ENCODE assay signal across 16 cellular contexts in genomic region chrX:17987783-17988182, GRCh38.
A peak's percentile ranks its signal among the peaks of the same experiment; 100 is the strongest.
DNase-seq lines count a peak whose midpoint lies in the region; ATAC-seq, FAIRE-seq and TF ChIP-seq lines count a peak whose summit lies in the region.
"Had no signal": no experiment of that assay in that cellular context is flagged by ENCODE, and none has a peak within 500 bp of the region (broad histone marks: within the 10 kb centered on the region; RNA-seq: fewer than 3 reads in every experiment).

No MANE protein-coding gene starts in this region.

- TF ChIP-seq EP300 in HepG2 (IDR thresholded peaks at IDR 0.05; ENCODE audit: low read depth in 2 of 2, low read length in 2 of 2) (no peak), HepG2 (CRISPR knock-in tag; IDR thresholded peaks at IDR 0.05; ENCODE audit: borderline replicate concordance) (no peak)

- 0% methylated on average over 2 of the region's 2 CpGs for WGBS in HepG2 (ENCODE audit: low lambda C conversion rate)

- POLR2A ChIA-PET in activated CD4-positive, alpha-beta T cell treated with anti-CD3 and anti-CD28 coated beads for 36 hours (lab: Charles Lee) = interaction anchor here (0.7 kb wide), 1 partner anchor 128 kb away, joined by 3 read pairs; no protein-coding TSS in a partner anchor
- POLR2A ChIA-PET in HepG2 (lab: Yijun Ruan, JAX) = no interaction called here

- H3K4me1 Mint-ChIP-seq in activated CD4-positive, alpha-beta T cell treated with anti-CD3 and anti-CD28 coated beads for 36 hours = peaks cover 31% of the 10 kb centered on the region
- H3K4me1 Mint-ChIP-seq: CD14-positive monocyte had no signal

- H3K4me1 ChIP-seq in BLaER1 = peaks cover 8% of the 10 kb centered on the region
- H3K4me1 ChIP-seq in HepG2 (ENCODE audit: insufficient read depth, low read length) = no peaks in the 10 kb centered on the region

- peak; percentile 80 for ATAC-seq in activated CD4-positive, alpha-beta T cell treated with anti-CD3 and anti-CD28 coated beads for 36 hours
- peak; percentile 14 to 80 for ATAC-seq in activated naive CD4-positive, alpha-beta T cell treated with anti-CD3 and anti-CD28 coated beads, Interleukin-2, amount 50 U/mL, for 72 hours
- ATAC-seq in HG02938 (IDR thresholded peaks at IDR 0.05; ENCODE audit: unreplicated experiment) (no peak), HepG2 (no peak)

- TF ChIP-seq CTCF in HepG2 (CRISPR knock-in tag; IDR thresholded peaks at IDR 0.05) = no peak

- H3K36me3 ChIP-seq in BLaER1 = no peaks in the 10 kb centered on the region
- H3K36me3 ChIP-seq in H7 (replicated peaks; ENCODE audit: control insufficient read depth, insufficient read depth, low read length) = no peaks in the 10 kb centered on the region
- H3K36me3 ChIP-seq in HepG2 (replicated peaks in 1 of 2; ENCODE audit: control insufficient read depth in 1 of 2, insufficient read depth in 2 of 2, low read length in 2 of 2) = no peaks in the 10 kb centered on the region

- in situ Hi-C loops in HepG2 (cut with HindIII; ENCODE audit: extremely low pct_ligation_motif_present, low pct_unique_long_range_greater_than_20kb) = no loop called here

- no peak for TF ChIP-seq RAD21 in HepG2 (CRISPR knock-in tag; IDR thresholded peaks at IDR 0.05)

- intact Hi-C loops in activated CD4-positive, alpha-beta T cell treated with anti-CD3 and anti-CD28 coated beads for 36 hours (cut with DNase I, micrococcal nuclease) = loop anchor here in 1 of 2 experiments (5.0 kb wide), 1 partner anchor 50 kb away; no protein-coding TSS in a partner anchor
- intact Hi-C loops in HepG2 (cut with micrococcal nuclease; ENCODE audit: unreplicated experiment) = no loop called here

- H3K36me3 Mint-ChIP-seq in activated CD4-positive, alpha-beta T cell treated with anti-CD3 and anti-CD28 coated beads for 36 hours (ENCODE audit: low read depth) = peaks cover 2% of the 10 kb centered on the region
- H3K36me3 Mint-ChIP-seq in activated naive CD4-positive, alpha-beta T cell treated with anti-CD3 and anti-CD28 coated beads, Interleukin-2, amount 50 U/mL, for 72 hours = no peaks in the 10 kb centered on the region
- H3K36me3 Mint-ChIP-seq: CD14-positive monocyte had no signal

- H3K27me3 Mint-ChIP-seq in activated CD4-positive, alpha-beta T cell treated with anti-CD3 and anti-CD28 coated beads for 36 hours = no peaks in the 10 kb centered on the region

- TF ChIP-seq POLR2A in HepG2 (IDR thresholded peaks at IDR 0.05; ENCODE audit: insufficient read depth in 1 of 2, low read depth in 2 of 2, low read length in 2 of 2) = no peak

- no peak for FAIRE-seq in HepG2 (lab: Jason Lieb, UNC)
- FAIRE-seq: H1 had no signal

- H4K20me1 ChIP-seq in BLaER1 (no peaks in the 10 kb centered on the region), HepG2 (ENCODE audit: insufficient read depth, low read length) (no peaks in the 10 kb centered on the region)

- H2AFZ ChIP-seq in HepG2 (ENCODE audit: low read length) = no peak overlapping the region

- no peaks in the 10 kb centered on the region for H3K79me2 ChIP-seq in HepG2 (ENCODE audit: insufficient read depth, low read length)

- H3K9ac ChIP-seq in BLaER1 (no peak overlapping the region), HepG2 (ENCODE audit: insufficient read depth, low read depth, low read length) (no peak overlapping the region)

- H3K9me3 Mint-ChIP-seq in activated CD4-positive, alpha-beta T cell treated with anti-CD3 and anti-CD28 coated beads for 36 hours (ENCODE audit: low read depth) = no peaks in the 10 kb centered on the region
- peaks cover 0 to 9% of the 10 kb centered on the region in 2 donors for H3K9me3 Mint-ChIP-seq in activated naive CD4-positive, alpha-beta T cell treated with anti-CD3 and anti-CD28 coated beads, Interleukin-2, amount 50 U/mL, for 72 hours

- no peak for DNase-seq in activated CD4-positive, alpha-beta T cell treated with anti-CD3 and anti-CD28 coated beads for 36 hours
- DNase-seq in activated CD4-positive, alpha-beta T cell treated with anti-CD3 and anti-CD28 coated beads for 48 hours = no peak
- peak; percentile 63 for DNase-seq in Jurkat, Clone E6-1 (ENCODE audit: low read depth, low spot score)
- DNase-seq in activated naive CD4-positive, alpha-beta T cell treated with anti-CD3 and anti-CD28 coated beads, Interleukin-2, amount 50 U/mL, for 72 hours (ENCODE audit: low spot score in 2 of 2) = peak in 1 of 2 donors; percentile 1
- DNase-seq in H7 = no peak
- no peak for DNase-seq in HepG2 (ENCODE audit: low spot score)
- DNase-seq: DMS79 treated with DMSO at 0.1 percent for 48 hours, NCI-H1417 treated with DMSO at 0.1 percent for 48 hours, NCI-H2029, NCI-H2227 treated with DMSO at 0.1 percent for 48 hours, NCI-H524 treated with DMSO at 0.1 percent for 48 hours, SIG-M5 had no signal

- no peak overlapping the region for H3K4me3 Mint-ChIP-seq in activated CD4-positive, alpha-beta T cell treated with anti-CD3 and anti-CD28 coated beads for 36 hours
- H3K4me3 Mint-ChIP-seq: CD14-positive monocyte had no signal

- no peaks in the 10 kb centered on the region for H3K9me3 ChIP-seq in BLaER1
- no peaks in the 10 kb centered on the region for H3K9me3 ChIP-seq in HepG2 (ENCODE audit: low read length)

- no peak overlapping the region for H3K4me3 ChIP-seq in BLaER1
- no peak overlapping the region for H3K4me3 ChIP-seq in Jurkat, Clone E6-1 (ENCODE audit: low read length)
- no peak overlapping the region for H3K4me3 ChIP-seq in H7 (ENCODE audit: insufficient read depth, low read depth, low read length)
- H3K4me3 ChIP-seq in HepG2 (replicated peaks in 1 of 3; ENCODE audit: insufficient read depth in 1 of 3, low read depth in 2 of 3, low read length in 3 of 3) = no peak overlapping the region

- H3K27ac ChIP-seq in BLaER1 (no peak overlapping the region), HepG2 (ENCODE audit: extremely low read length, insufficient read depth, low read length) (no peak overlapping the region)

- H3K27me3 ChIP-seq in BLaER1 = peaks cover 99% of the 10 kb centered on the region
- H3K27me3 ChIP-seq in H7 (ENCODE audit: control insufficient read depth, insufficient read depth, low read length) = no peaks in the 10 kb centered on the region
- no peaks in the 10 kb centered on the region; a peak in 1 of 5 replicates for H3K27me3 ChIP-seq in HepG2 (ENCODE audit: control insufficient read depth in 1 of 2, insufficient read depth in 2 of 2, low read length in 2 of 2)

- no peak overlapping the region for H3K27ac Mint-ChIP-seq in activated CD4-positive, alpha-beta T cell treated with anti-CD3 and anti-CD28 coated beads for 36 hours
- H3K27ac Mint-ChIP-seq in activated naive CD4-positive, alpha-beta T cell treated with anti-CD3 and anti-CD28 coated beads, Interleukin-2, amount 50 U/mL, for 72 hours = no peak overlapping the region
- H3K27ac Mint-ChIP-seq: CD14-positive monocyte had no signal

- CTCF ChIA-PET in activated CD4-positive, alpha-beta T cell treated with anti-CD3 and anti-CD28 coated beads for 36 hours (lab: Charles Lee) = no interaction called here
- CTCF ChIA-PET in HepG2 (lab: Yijun Ruan, JAX; ENCODE audit: low intra/inter-chr PET ratio, low total read pairs) = no interaction called here

- no TSS peak for BruUV-seq in HepG2 (replicated peaks; lab: Mats Ljungman, UMichigan)

- H3K4me2 ChIP-seq in BLaER1 (peak overlapping the region; percentile 27), HepG2 (ENCODE audit: low read depth, low read length) (no peak overlapping the region)

TF ChIP-seq in HepG2, 621 proteins besides CTCF, POLR2A, EP300 and RAD21:
- TF ChIP-seq, protein P1, sequence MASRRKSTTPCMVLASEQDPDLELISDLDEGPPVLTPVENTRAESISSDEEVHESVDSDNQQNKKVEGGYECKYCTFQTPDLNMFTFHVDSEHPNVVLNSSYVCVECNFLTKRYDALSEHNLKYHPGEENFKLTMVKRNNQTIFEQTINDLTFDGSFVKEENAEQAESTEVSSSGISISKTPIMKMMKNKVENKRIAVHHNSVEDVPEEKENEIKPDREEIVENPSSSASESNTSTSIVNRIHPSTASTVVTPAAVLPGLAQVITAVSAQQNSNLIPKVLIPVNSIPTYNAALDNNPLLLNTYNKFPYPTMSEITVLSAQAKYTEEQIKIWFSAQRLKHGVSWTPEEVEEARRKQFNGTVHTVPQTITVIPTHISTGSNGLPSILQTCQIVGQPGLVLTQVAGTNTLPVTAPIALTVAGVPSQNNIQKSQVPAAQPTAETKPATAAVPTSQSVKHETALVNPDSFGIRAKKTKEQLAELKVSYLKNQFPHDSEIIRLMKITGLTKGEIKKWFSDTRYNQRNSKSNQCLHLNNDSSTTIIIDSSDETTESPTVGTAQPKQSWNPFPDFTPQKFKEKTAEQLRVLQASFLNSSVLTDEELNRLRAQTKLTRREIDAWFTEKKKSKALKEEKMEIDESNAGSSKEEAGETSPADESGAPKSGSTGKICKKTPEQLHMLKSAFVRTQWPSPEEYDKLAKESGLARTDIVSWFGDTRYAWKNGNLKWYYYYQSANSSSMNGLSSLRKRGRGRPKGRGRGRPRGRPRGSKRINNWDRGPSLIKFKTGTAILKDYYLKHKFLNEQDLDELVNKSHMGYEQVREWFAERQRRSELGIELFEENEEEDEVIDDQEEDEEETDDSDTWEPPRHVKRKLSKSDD (CRISPR knock-in tag; IDR thresholded peaks at IDR 0.05; ENCODE audit: low read depth) = no peak
- TF ChIP-seq MED8 (CRISPR knock-in tag; IDR thresholded peaks at IDR 0.05; ENCODE audit: insufficient replicate concordance) = no peak
- no peak for TF ChIP-seq SNAI1 (CRISPR knock-in tag; IDR thresholded peaks at IDR 0.05; ENCODE audit: borderline replicate concordance)
- TF ChIP-seq RARG (CRISPR knock-in tag; IDR thresholded peaks at IDR 0.05; ENCODE audit: low read depth) = no peak
- TF ChIP-seq ZSCAN21 (CRISPR knock-in tag; IDR thresholded peaks at IDR 0.05; ENCODE audit: borderline replicate concordance) = no peak
- TF ChIP-seq HNRNPUL1 (IDR thresholded peaks at IDR 0.05; ENCODE audit: low read depth, low read length) = no peak
- no peak for TF ChIP-seq ZNF33B (CRISPR knock-in tag; IDR thresholded peaks at IDR 0.05)
- no peak for TF ChIP-seq KAT8 (CRISPR knock-in tag; IDR thresholded peaks at IDR 0.05)
- no peak for TF ChIP-seq ETS1 (CRISPR knock-in tag; IDR thresholded peaks at IDR 0.05)

Comparison
In these comparisons a context has a peak if more than half of its experiments do, and no peak if none do; other contexts are left out.
1. ATAC-seq: peak in activated CD4-positive, alpha-beta T cell treated with anti-CD3 and anti-CD28 coated beads for 36 hours (single experiment) and activated naive CD4-positive, alpha-beta T cell treated with anti-CD3 and anti-CD28 coated beads, Interleukin-2, amount 50 U/mL, for 72 hours (2 of 2); none in HG02938 (single experiment) and HepG2 (single experiment).